11 cellular contexts compared by ENCODE assay signal in genomic region chr7:142813262-142813661, GRCh38. TPM values are rescaled to one million over a fixed set of nuclear protein-coding genes. Genes with fewer than 3 reads are reported as not detected.
DNase-seq lines count a peak whose midpoint lies in the region; ATAC-seq and TF ChIP-seq lines count a peak whose summit lies in the region.
"Had no signal": no experiment of that assay in that cellular context is flagged by ENCODE, and none has a peak within 500 bp of the region (broad histone marks: within the 10 kb centered on the region; RNA-seq: fewer than 3 reads in every experiment).

No MANE protein-coding gene starts in this region.

- no peaks in the 10 kb centered on the region for H3K9me3 Mint-ChIP-seq in CD4-positive, alpha-beta memory T cell
- no peaks in the 10 kb centered on the region for H3K9me3 Mint-ChIP-seq in activated naive CD8-positive, alpha-beta T cell treated with anti-CD3 and anti-CD28 coated beads for 36 hours

- POLR2A ChIA-PET in CD4-positive, alpha-beta memory T cell (lab: Charles Lee; ENCODE audit: partially characterized antibody), result interaction anchor here (0.6 to 31.0 kb wide), 17 partner anchors 8 to 507 kb away, joined by 3 to 6843 read pairs (median 6); partner anchors contain the start of gene EPHB6

- no peaks in the 10 kb centered on the region for H3K27me3 ChIP-seq in CD4-positive, alpha-beta memory T cell (ENCODE audit: insufficient read depth, low read length)
- H3K27me3 ChIP-seq in right atrium auricular region, result no peaks in the 10 kb centered on the region

- H3K4me3 Mint-ChIP-seq in CD4-positive, alpha-beta memory T cell, result peak overlapping the region; percentile 21 to 84 (median 72)
- H3K4me3 Mint-ChIP-seq in activated naive CD8-positive, alpha-beta T cell treated with anti-CD3 and anti-CD28 coated beads for 36 hours, result peak overlapping the region; percentile 79

- intact Hi-C loops in CD4-positive, alpha-beta memory T cell (cut with micrococcal nuclease), result loop anchor here (5.0 kb wide), 4 partner anchors 296 to 426 kb away; no protein-coding TSS in a partner anchor

- peak overlapping the region; percentile 32 for H3K27ac ChIP-seq in CD4-positive, alpha-beta memory T cell (ENCODE audit: low read depth, low read length)
- no peak overlapping the region for H3K27ac ChIP-seq in right atrium auricular region
- H3K27ac ChIP-seq: SK-N-MC had no signal

- peaks cover 0 to 4% of the 10 kb centered on the region in 2 donors for H3K36me3 Mint-ChIP-seq in CD4-positive, alpha-beta memory T cell
- H3K36me3 Mint-ChIP-seq in activated naive CD8-positive, alpha-beta T cell treated with anti-CD3 and anti-CD28 coated beads for 36 hours, result peaks cover 4% of the 10 kb centered on the region

- peaks cover 0 to 3% of the 10 kb centered on the region in 2 donors for H3K27me3 Mint-ChIP-seq in CD4-positive, alpha-beta memory T cell
- H3K27me3 Mint-ChIP-seq in activated naive CD8-positive, alpha-beta T cell treated with anti-CD3 and anti-CD28 coated beads for 36 hours, result no peaks in the 10 kb centered on the region

- no peak for DNase-seq in CD4-positive, alpha-beta memory T cell
- DNase-seq in HT-29 (ENCODE audit: low spot score) (peak; percentile 87), kidney tubule cell (ENCODE audit: low spot score) (peak; percentile 76), HPDE6-E6E7 (ENCODE audit: extremely low spot score) (no peak), right atrium auricular region (ENCODE audit: low spot score) (no peak), SKM-1 treated with dmso at 0.1 percent for 144 hours (lab: John Stamatoyannopoulos, UW; ENCODE audit: unreplicated experiment) (no peak)
- DNase-seq in activated naive CD8-positive, alpha-beta T cell treated with anti-CD3 and anti-CD28 coated beads for 36 hours, result no peak
- DNase-seq: NCI-H1694 had no signal

- CTCF ChIA-PET in CD4-positive, alpha-beta memory T cell (lab: Charles Lee; ENCODE audit: partially characterized antibody), result interaction anchor here (0.7 to 16.1 kb wide), 23 partner anchors 9 to 514 kb away, joined by 3 to 623 read pairs (median 4); partner anchors contain the start of gene EPHB6

- no peaks in the 10 kb centered on the region for H3K36me3 ChIP-seq in CD4-positive, alpha-beta memory T cell (ENCODE audit: insufficient read depth, low read length)
- no peaks in the 10 kb centered on the region for H3K36me3 ChIP-seq in right atrium auricular region

- ATAC-seq in HG03520 (IDR thresholded peaks at IDR 0.05; ENCODE audit: unreplicated experiment), result no peak

- H3K4me3 ChIP-seq in CD4-positive, alpha-beta memory T cell (ENCODE audit: low read length in 2 of 2), result no peak overlapping the region
- H3K4me3 ChIP-seq in right atrium auricular region, result no peak overlapping the region
- H3K4me3 ChIP-seq: SK-N-MC had no signal

- peaks cover 30 to 62% (median 53%) of the 10 kb centered on the region in 4 donors for H3K4me1 Mint-ChIP-seq in CD4-positive, alpha-beta memory T cell
- H3K4me1 Mint-ChIP-seq in activated naive CD8-positive, alpha-beta T cell treated with anti-CD3 and anti-CD28 coated beads for 36 hours, result peaks cover 56% of the 10 kb centered on the region

- peak overlapping the region; percentile 74 to 100 (median 100) for H3K27ac Mint-ChIP-seq in CD4-positive, alpha-beta memory T cell
- H3K27ac Mint-ChIP-seq in activated naive CD8-positive, alpha-beta T cell treated with anti-CD3 and anti-CD28 coated beads for 36 hours, result peak overlapping the region; percentile 99

- TF ChIP-seq CTCF in right atrium auricular region (IDR thresholded peaks at IDR 0.05), result no peak

- peaks cover 59% of the 10 kb centered on the region for H3K4me1 ChIP-seq in CD4-positive, alpha-beta memory T cell (ENCODE audit: insufficient read depth, low read length)
- H3K4me1 ChIP-seq in right atrium auricular region, result no peaks in the 10 kb centered on the region

- H3K9me3 ChIP-seq in CD4-positive, alpha-beta memory T cell (ENCODE audit: control insufficient read depth in 1 of 2, low read length in 2 of 2), result no peaks in the 10 kb centered on the region
- H3K9me3 ChIP-seq in right atrium auricular region, result no peaks in the 10 kb centered on the region

RNA-seq across cellular contexts. Expression of gene EPHB6, which starts 41.6 kb away (rescaled TPM):
- total RNA-seq in CD4-positive, alpha-beta memory T cell, result 10 to 100 TPM; 48.4 to 65.0 TPM
- polyA plus RNA-seq in CD4-positive, alpha-beta memory T cell, result 10 to 100 TPM; 14.2 to 27.4 TPM
- total RNA-seq in HT-29 (2014; rRNA removed; shearing (Covaris generic)), result 35.9 and 45.9 TPM in 2 replicates
- 10 to 100 TPM in 1 of 2 experiments, 1 to 10 TPM in 1; 9.0 to 10.0 TPM for total RNA-seq in activated naive CD8-positive, alpha-beta T cell treated with anti-CD3 and anti-CD28 coated beads for 36 hours
- 10 to 100 TPM in 1 of 2 donors, 1 to 10 TPM in 1; 8.2 to 19.4 TPM for total RNA-seq in right atrium auricular region

RNA-seq across cellular contexts. Expression of gene PRSS2, which starts 42.5 kb away (rescaled TPM):
- total RNA-seq in CD4-positive, alpha-beta memory T cell, result not detected
- not detected for polyA plus RNA-seq in CD4-positive, alpha-beta memory T cell
- total RNA-seq in HT-29 (2014; rRNA removed; shearing (Covaris generic)), result 0.79 and 1.3 TPM in 2 replicates
- total RNA-seq in activated naive CD8-positive, alpha-beta T cell treated with anti-CD3 and anti-CD28 coated beads for 36 hours, result not detected
- total RNA-seq in right atrium auricular region, result under 1 TPM in 1 of 2 donors, not detected in 1; 0.51 TPM
- total RNA-seq: pulmonary artery endothelial cell had no signal

Comparison
In these comparisons a context has a peak if more than half of its experiments do, and no peak if none do; other contexts are left out.
1. DNase-seq: peak in HT-29 (single experiment) and kidney tubule cell (single experiment); none in CD4-positive, alpha-beta memory T cell (0 of 5), activated naive CD8-positive, alpha-beta T cell treated with anti-CD3 and anti-CD28 coated beads for 36 hours (single experiment), HPDE6-E6E7 (single experiment), right atrium auricular region (single experiment) and SKM-1 treated with dmso at 0.1 percent for 144 hours (single experiment).